1 cellular context compared by ENCODE assay signal in genomic region chr6:13355043-13355945, GRCh38.
TF ChIP-seq lines count a peak whose summit lies in the region.

No MANE protein-coding gene starts in this region.

TF ChIP-seq in SK-N-SH treated with all-trans-retinoic acid at 6 μM for 48 hours, 23 proteins besides CTCF, POLR2A, EP300 and RAD21 (continued from another document):
- TF ChIP-seq POU6F1 (CRISPR knock-in tag; IDR thresholded peaks at IDR 0.05; ENCODE audit: borderline replicate concordance, low read depth): no peak
- TF ChIP-seq ZNF70 (CRISPR knock-in tag; IDR thresholded peaks at IDR 0.05): no peak
- TF ChIP-seq TOX (CRISPR knock-in tag; IDR thresholded peaks at IDR 0.05; ENCODE audit: borderline replicate concordance): no peak
- TF ChIP-seq ARNTL (CRISPR knock-in tag; IDR thresholded peaks at IDR 0.05; ENCODE audit: borderline replicate concordance, low read depth): no peak
- TF ChIP-seq GLIS3 (CRISPR knock-in tag; IDR thresholded peaks at IDR 0.05): no peak
- no peak for TF ChIP-seq ZC3H10 (CRISPR knock-in tag; IDR thresholded peaks at IDR 0.05)
- no peak for TF ChIP-seq BACH2 (CRISPR knock-in tag; IDR thresholded peaks at IDR 0.05; ENCODE audit: borderline replicate concordance)
- no peak for TF ChIP-seq TSHZ2 (CRISPR knock-in tag; IDR thresholded peaks at IDR 0.05)
- no peak for TF ChIP-seq ZNF565 (CRISPR knock-in tag; conservative IDR thresholded peaks at IDR 0.05; ENCODE audit: low read depth)
- no peak for TF ChIP-seq RARB (CRISPR knock-in tag; IDR thresholded peaks at IDR 0.05)
- no peak for TF ChIP-seq SNAI2 (CRISPR knock-in tag; IDR thresholded peaks at IDR 0.05)
- no peak for TF ChIP-seq CSRNP3 (CRISPR knock-in tag; IDR thresholded peaks at IDR 0.05)
- TF ChIP-seq ISL1 (CRISPR knock-in tag; IDR thresholded peaks at IDR 0.05): peak; percentile 54
- no peak for TF ChIP-seq OSR1 (CRISPR knock-in tag; IDR thresholded peaks at IDR 0.05)
